ENCODE assay signal across 8 cellular contexts in the genomic region with DNA sequence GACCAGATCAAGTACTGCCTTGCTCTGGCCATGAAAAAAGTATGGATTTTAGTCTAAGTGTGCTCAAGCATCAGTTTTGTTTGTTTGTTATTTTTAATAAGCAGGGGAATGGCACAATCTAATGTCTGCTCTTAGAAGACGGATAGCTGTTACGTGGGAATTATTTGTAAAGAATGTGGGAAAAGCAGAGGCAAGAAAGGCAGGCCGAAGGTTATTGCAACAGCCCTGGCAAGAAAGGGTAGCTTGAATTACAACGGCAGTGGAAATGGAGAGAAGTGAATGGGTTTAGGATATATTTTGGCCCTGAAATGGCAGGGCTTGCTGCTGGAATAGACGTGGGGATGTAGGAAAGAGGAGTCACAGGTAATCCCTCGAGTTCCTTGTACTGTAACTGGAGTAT. TPM values are rescaled to one million over a fixed set of nuclear protein-coding genes. Genes with fewer than 3 reads are reported as not detected.
DNase-seq lines count a peak whose midpoint lies in the region; ATAC-seq and TF ChIP-seq lines count a peak whose summit lies in the region.

No MANE protein-coding gene starts in this region.

- H3K36me3 ChIP-seq in HUES64 (ENCODE audit: insufficient read depth, low read length) (peaks cover 43% of the 10 kb centered on the region), mucosa of stomach (ENCODE audit: control insufficient read depth, insufficient read depth, low read length) (no peaks in the 10 kb centered on the region)

- H3K36me3 Mint-ChIP-seq in central memory CD8-positive, alpha-beta T cell (ENCODE audit: insufficient read depth), result peaks cover 44% of the 10 kb centered on the region

- TF ChIP-seq CTCF in AG04449 (IDR thresholded peaks at IDR 0.05; ENCODE audit: insufficient read depth, low read length, missing control alignments), result no peak

- H3K4me3 ChIP-seq in AG04449 (ENCODE audit: low read depth, low read length) (peak overlapping the region; percentile 87), HUES64 (ENCODE audit: low read length) (peak overlapping the region; percentile 79), mucosa of stomach (ENCODE audit: low read length) (peak overlapping the region; percentile 75)

- 70% methylated on average over 6 of the region's 6 CpGs for WGBS in HUES64

- no peak overlapping the region for H3K27ac ChIP-seq in HUES64 (ENCODE audit: low read depth, low read length)

- H3K27ac Mint-ChIP-seq in central memory CD8-positive, alpha-beta T cell (ENCODE audit: low read depth), result peak overlapping the region; percentile 81

- POLR2A ChIA-PET in AG04449 (lab: Yijun Ruan, JAX), result interaction anchor here (1.7 kb wide), 1 partner anchor 86 kb away, joined by 4 read pairs; a partner anchor contains a TSS

- H3K4me1 Mint-ChIP-seq in central memory CD8-positive, alpha-beta T cell, result peaks cover 32% of the 10 kb centered on the region

- CTCF ChIA-PET in AG04449 (lab: Yijun Ruan, JAX), result interaction anchor here (0.7 to 8.0 kb wide), 13 partner anchors 8 to 191 kb away, joined by 3 to 88 read pairs (median 4); a partner anchor contains a TSS

- no peak for DNase-seq in AG04449 (ENCODE audit: low read depth, low spot score)
- no peak for DNase-seq in central memory CD8-positive, alpha-beta T cell (ENCODE audit: low spot score in 2 of 2)
- no peak for DNase-seq in EL
- DNase-seq in midbrain (lab: John Stamatoyannopoulos, UW), result no peak
- no peak for DNase-seq in hepatic stellate cell (ENCODE audit: low spot score)
- no peak for DNase-seq in activated CD4-positive, CD25-positive, alpha-beta regulatory T cell (lab: John Stamatoyannopoulos, UW)

- no peak for ATAC-seq in central memory CD8-positive, alpha-beta T cell (replicated peaks; ENCODE audit: extremely low read depth, poor library complexity, severe bottlenecking)

- peak overlapping the region; percentile 81 for H3K4me3 Mint-ChIP-seq in central memory CD8-positive, alpha-beta T cell

- H3K27me3 ChIP-seq in HUES64 (ENCODE audit: insufficient read depth, low read length), result no peaks in the 10 kb centered on the region
- H3K27me3 ChIP-seq in mucosa of stomach (ENCODE audit: control insufficient read depth, insufficient read depth, low read length), result no peaks in the 10 kb centered on the region

- no peaks in the 10 kb centered on the region for H3K9me3 Mint-ChIP-seq in central memory CD8-positive, alpha-beta T cell

- peak overlapping the region; percentile 87; the same call in 1 of the 2 replicates for H3K9ac ChIP-seq in HUES64 (ENCODE audit: low read depth, low read length)
- H3K9ac ChIP-seq in mucosa of stomach (ENCODE audit: low read length), result peak overlapping the region; percentile 85

- H3K9me3 ChIP-seq in HUES64 (ENCODE audit: insufficient read depth, low read depth, low read length), result no peaks in the 10 kb centered on the region
- no peaks in the 10 kb centered on the region for H3K9me3 ChIP-seq in mucosa of stomach (ENCODE audit: control insufficient read depth, low read length)

- H3K27me3 Mint-ChIP-seq in central memory CD8-positive, alpha-beta T cell, result no peaks in the 10 kb centered on the region

- 0 out of 2 replicates have a peak, but pooled peaks cover 5% of the 10 kb centered on the region for H3K4me1 ChIP-seq in HUES64 (ENCODE audit: insufficient read depth, low read length)
- peaks cover 7% of the 10 kb centered on the region for H3K4me1 ChIP-seq in mucosa of stomach (ENCODE audit: control insufficient read depth, insufficient read depth, low read length)

RNA-seq across cellular contexts. Expression of a gene that starts 1.0 kb away (rescaled TPM):
- polyA plus RNA-seq in HUES64 (2013, experiment 1 of 2), result 11.5 TPM
- polyA plus RNA-seq in HUES64 (2013, experiment 2 of 2), result 13.5 TPM

RNA-seq across cellular contexts. Expression of a gene that starts 26.8 kb away (rescaled TPM):
- 4.9 TPM for polyA plus RNA-seq in HUES64 (2013, experiment 1 of 2)
- polyA plus RNA-seq in HUES64 (2013, experiment 2 of 2), result 2.7 TPM

RNA-seq across cellular contexts. Expression of a gene that starts 54.1 kb away (rescaled TPM):
- 87.7 TPM for polyA plus RNA-seq in HUES64 (2013, experiment 1 of 2)
- polyA plus RNA-seq in HUES64 (2013, experiment 2 of 2), result 82.5 TPM

RNA-seq across cellular contexts. Expression of a gene that starts 54.3 kb away (rescaled TPM):
- 60.6 TPM for polyA plus RNA-seq in HUES64 (2013, experiment 1 of 2)
- polyA plus RNA-seq in HUES64 (2013, experiment 2 of 2), result 63.4 TPM
